In genomic region chr3:20039082-20039764, GRCh38 we compare ENCODE assay signal across 8 cellular contexts. TPM values are rescaled to one million over a fixed set of nuclear protein-coding genes. Genes with fewer than 3 reads are reported as not detected.
DNase-seq lines count a peak whose midpoint lies in the region; ATAC-seq and TF ChIP-seq lines count a peak whose summit lies in the region.

No MANE protein-coding gene starts in this region.

- DNase-seq in activated naive CD4-positive, alpha-beta T cell treated with anti-CD3 and anti-CD28 coated beads, Interleukin-2, amount 10 ng/mL, durations not matched to agents 7 days and 5 days = no peak
- DNase-seq in activated naive CD4-positive, alpha-beta T cell treated with anti-CD3 and anti-CD28 coated beads, Interleukin-2, amount 50 U/mL, for 16 hours = no peak
- DNase-seq in memory B cell (ENCODE audit: low spot score in 2 of 2) (no peak), type B pancreatic cell (ENCODE audit: extremely low spot score, unreplicated experiment) (no peak), SHP77 (lab: John Stamatoyannopoulos, UW) (no peak)

- H3K36me3 Mint-ChIP-seq in activated naive CD4-positive, alpha-beta T cell treated with anti-CD3 and anti-CD28 coated beads, Interleukin-2, amount 10 ng/mL, durations not matched to agents 7 days and 5 days = peaks cover 20% of the 10 kb centered on the region
- H3K36me3 Mint-ChIP-seq in brain = no peaks in the 10 kb centered on the region
- H3K36me3 Mint-ChIP-seq in memory B cell = no peaks in the 10 kb centered on the region
- no peaks in the 10 kb centered on the region for H3K36me3 Mint-ChIP-seq in type B pancreatic cell

- H3K9me3 Mint-ChIP-seq in activated naive CD4-positive, alpha-beta T cell treated with anti-CD3 and anti-CD28 coated beads, Interleukin-2, amount 10 ng/mL, durations not matched to agents 7 days and 5 days = no peaks in the 10 kb centered on the region
- H3K9me3 Mint-ChIP-seq in brain (no peaks in the 10 kb centered on the region), memory B cell (no peaks in the 10 kb centered on the region), type B pancreatic cell (no peaks in the 10 kb centered on the region)

- peaks cover 46% of the 10 kb centered on the region for H3K4me1 Mint-ChIP-seq in activated naive CD4-positive, alpha-beta T cell treated with anti-CD3 and anti-CD28 coated beads, Interleukin-2, amount 10 ng/mL, durations not matched to agents 7 days and 5 days
- peaks cover 46% of the 10 kb centered on the region for H3K4me1 Mint-ChIP-seq in brain
- peaks cover 25% of the 10 kb centered on the region for H3K4me1 Mint-ChIP-seq in memory B cell
- H3K4me1 Mint-ChIP-seq in type B pancreatic cell (ENCODE audit: unreplicated experiment) = peaks cover 35% of the 10 kb centered on the region

- peaks cover 3% of the 10 kb centered on the region for H3K27me3 Mint-ChIP-seq in activated naive CD4-positive, alpha-beta T cell treated with anti-CD3 and anti-CD28 coated beads, Interleukin-2, amount 10 ng/mL, durations not matched to agents 7 days and 5 days
- no peaks in the 10 kb centered on the region for H3K27me3 Mint-ChIP-seq in brain
- no peaks in the 10 kb centered on the region for H3K27me3 Mint-ChIP-seq in memory B cell
- H3K27me3 Mint-ChIP-seq in type B pancreatic cell = peaks cover 3% of the 10 kb centered on the region

- TF ChIP-seq CTCF in brain (conservative IDR thresholded peaks at IDR 0.05) (no peak), type B pancreatic cell (conservative IDR thresholded peaks at IDR 0.05) (no peak)

- ATAC-seq in memory B cell (ENCODE audit: low read depth) (no peak), HG03439 (IDR thresholded peaks at IDR 0.05; ENCODE audit: unreplicated experiment) (no peak), GM19035 (IDR thresholded peaks at IDR 0.05; ENCODE audit: unreplicated experiment) (no peak)

- peak overlapping the region; percentile 89 for H3K4me3 Mint-ChIP-seq in activated naive CD4-positive, alpha-beta T cell treated with anti-CD3 and anti-CD28 coated beads, Interleukin-2, amount 10 ng/mL, durations not matched to agents 7 days and 5 days
- H3K4me3 Mint-ChIP-seq in brain (peak overlapping the region; percentile 79 to 93 (median 89)), memory B cell (peak overlapping the region; percentile 98), type B pancreatic cell (peak overlapping the region; percentile 89)

- CTCF ChIA-PET in activated naive CD4-positive, alpha-beta T cell treated with anti-CD3 and anti-CD28 coated beads, Interleukin-2, amount 10 ng/mL, durations not matched to agents 7 days and 5 days (lab: Charles Lee) = interaction anchor here (1.0 kb wide), 1 partner anchor 88 kb away, joined by 3 read pairs; no protein-coding TSS in a partner anchor

- peak overlapping the region; percentile 98 for H3K27ac Mint-ChIP-seq in activated naive CD4-positive, alpha-beta T cell treated with anti-CD3 and anti-CD28 coated beads, Interleukin-2, amount 10 ng/mL, durations not matched to agents 7 days and 5 days
- H3K27ac Mint-ChIP-seq in brain = peak overlapping the region; percentile 80 to 97 (median 92)
- H3K27ac Mint-ChIP-seq in memory B cell = peak overlapping the region; percentile 94
- H3K27ac Mint-ChIP-seq in type B pancreatic cell = peak overlapping the region; percentile 75

RNA-seq across cellular contexts. Expression of gene KAT2B, which starts 1.0 kb away (rescaled TPM):
- 6.8 TPM for polyA plus RNA-seq in brain (ENCODE audit: insufficient read depth, low read depth, low replicate concordance)
- 13.2 and 15.4 TPM in 2 replicates for total RNA-seq in type B pancreatic cell (ENCODE audit: low replicate concordance)

RNA-seq across cellular contexts. Expression of gene PP2D1, which starts 27.2 kb away (rescaled TPM):
- not detected for polyA plus RNA-seq in brain (ENCODE audit: insufficient read depth, low read depth, low replicate concordance)
- total RNA-seq in type B pancreatic cell (ENCODE audit: low replicate concordance) = not detected in 2 replicates
